In the genomic region with DNA sequence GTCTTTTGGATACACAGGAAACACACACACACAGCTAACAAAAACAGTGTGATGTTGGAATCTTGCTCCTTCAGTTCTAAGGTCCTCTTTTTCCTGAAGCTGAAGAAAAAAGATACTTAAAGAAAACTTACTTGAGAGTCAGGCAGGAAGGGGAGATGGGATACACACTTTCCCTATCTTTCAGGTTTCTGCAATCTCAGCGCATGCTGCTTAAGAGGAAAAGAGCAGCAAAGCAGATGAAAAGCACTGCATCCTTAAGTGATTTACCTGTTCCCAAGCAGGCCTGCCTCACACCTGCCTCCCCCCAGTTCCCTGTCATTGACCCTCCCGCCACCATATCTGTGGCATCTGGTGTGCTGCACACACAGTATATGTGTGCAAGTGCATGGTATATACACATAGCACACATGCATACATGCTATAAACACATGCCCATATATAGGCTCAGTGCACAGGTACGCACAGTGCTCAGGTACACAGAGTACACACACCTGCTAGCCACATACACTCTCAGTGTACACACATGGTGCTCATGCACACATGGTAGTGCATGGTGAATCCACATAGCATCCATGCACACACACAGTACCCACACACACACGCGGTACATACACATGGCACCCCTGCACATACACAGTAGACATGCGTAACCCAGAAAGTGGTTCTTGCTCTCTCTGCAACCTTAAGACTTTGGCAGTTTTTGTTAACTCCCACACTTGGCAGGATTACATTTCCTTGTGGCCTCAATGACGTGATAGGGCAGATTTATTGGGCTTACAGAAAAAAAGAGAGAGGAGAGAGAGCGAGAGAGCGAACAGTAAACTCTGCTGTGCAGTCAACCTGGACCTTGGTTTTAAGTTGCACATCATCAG, we compare ENCODE assay signal across 8 cellular contexts.
DNase-seq lines count a peak whose midpoint lies in the region; ATAC-seq lines count a peak whose summit lies in the region.

No MANE protein-coding gene starts in this region.

- no peaks in the 10 kb centered on the region for H3K9me3 Mint-ChIP-seq in central memory CD8-positive, alpha-beta T cell

- peak overlapping the region; percentile 92 for H3K27ac Mint-ChIP-seq in central memory CD8-positive, alpha-beta T cell (ENCODE audit: low read depth)

- ATAC-seq in GM18909 (IDR thresholded peaks at IDR 0.05; ENCODE audit: poor library complexity, unreplicated experiment), result peak; percentile 23
- ATAC-seq in central memory CD8-positive, alpha-beta T cell (replicated peaks; ENCODE audit: extremely low read depth, poor library complexity, severe bottlenecking), result no peak

- H3K4me1 Mint-ChIP-seq in central memory CD8-positive, alpha-beta T cell, result peaks cover 55% of the 10 kb centered on the region

- H3K36me3 Mint-ChIP-seq in central memory CD8-positive, alpha-beta T cell (ENCODE audit: insufficient read depth), result peaks cover 3% of the 10 kb centered on the region

- peak overlapping the region; percentile 69 for H3K4me3 Mint-ChIP-seq in central memory CD8-positive, alpha-beta T cell

- no peaks in the 10 kb centered on the region for H3K27me3 Mint-ChIP-seq in central memory CD8-positive, alpha-beta T cell

- peak; percentile 70 for DNase-seq in AG08396 (ENCODE audit: low spot score)
- peak; percentile 11 for DNase-seq in NCI-H2196 treated with DMSO at 0.1 percent for 48 hours (lab: John Stamatoyannopoulos, UW; ENCODE audit: unreplicated experiment)
- DNase-seq in central memory CD8-positive, alpha-beta T cell (ENCODE audit: low spot score in 2 of 2), result no peak
- peak; percentile 76 for DNase-seq in myocyte (ENCODE audit: low read depth)
- no peak for DNase-seq in NCI-H748 treated with DMSO at 0.1 percent for 48 hours (lab: John Stamatoyannopoulos, UW)
- no peak for DNase-seq in activated gamma-delta T cell (lab: John Stamatoyannopoulos, UW)
- DNase-seq in T1000 (lab: John Stamatoyannopoulos, UW), result no peak

Comparison
In these comparisons a context has a peak if more than half of its experiments do, and no peak if none do; other contexts are left out.
1. DNase-seq: peak in AG08396 (single experiment), NCI-H2196 treated with DMSO at 0.1 percent for 48 hours (single experiment) and myocyte (single experiment); none in central memory CD8-positive, alpha-beta T cell (0 of 2), NCI-H748 treated with DMSO at 0.1 percent for 48 hours (single experiment), activated gamma-delta T cell (single experiment) and T1000 (single experiment).